In genomic region chr3:57048052-57048671, GRCh38 we compare ENCODE assay signal across 10 cellular contexts. TPM values are rescaled to one million over a fixed set of nuclear protein-coding genes. Genes with fewer than 3 reads are reported as not detected.
A peak's percentile ranks its signal among the peaks of the same experiment; 100 is the strongest.
DNase-seq lines count a peak whose midpoint lies in the region; ATAC-seq and TF ChIP-seq lines count a peak whose summit lies in the region.
"Had no signal": no experiment of that assay in that cellular context is flagged by ENCODE, and none has a peak within 500 bp of the region (broad histone marks: within the 10 kb centered on the region; RNA-seq: fewer than 3 reads in every experiment).

No MANE protein-coding gene starts in this region.

- H3K4me3 ChIP-seq in foreskin fibroblast (ENCODE audit: low read depth in 1 of 2, low read length in 2 of 2) (no peak overlapping the region), rectal smooth muscle tissue (ENCODE audit: low read length) (no peak overlapping the region), A673 (ENCODE audit: low read depth, low read length, poor library complexity, severe bottlenecking) (no peak overlapping the region)

- no TSS peak for BruUV-seq in A673 (replicated peaks; lab: Mats Ljungman, UMichigan)

- TF ChIP-seq CTCF in foreskin fibroblast (IDR thresholded peaks at IDR 0.05; ENCODE audit: low read depth, low read length) (no peak), A673 (conservative IDR thresholded peaks at IDR 0.05; ENCODE audit: low read depth, low read length) (no peak)

- no peaks in the 10 kb centered on the region for H3K9me3 ChIP-seq in A673 (ENCODE audit: low read depth, low read length, poor library complexity, severe bottlenecking)

- CTCF ChIA-PET in A673 (lab: Charles Lee) = no interaction called here

- H3K27me3 ChIP-seq in rectal smooth muscle tissue (ENCODE audit: control insufficient read depth, insufficient read depth, low read length) = no peaks in the 10 kb centered on the region
- no peaks in the 10 kb centered on the region for H3K27me3 ChIP-seq in A673 (replicated peaks; ENCODE audit: insufficient read depth, low read depth, low read length, poor library complexity)

- H3K27ac ChIP-seq in rectal smooth muscle tissue (ENCODE audit: low read depth, low read length) = peak overlapping the region; percentile 3
- no peak overlapping the region for H3K27ac ChIP-seq in A673 (ENCODE audit: low read depth, low read length, poor library complexity, severe bottlenecking)

- no peak for ATAC-seq in GM21619 (IDR thresholded peaks at IDR 0.05; ENCODE audit: unreplicated experiment)
- ATAC-seq in GM19455 (IDR thresholded peaks at IDR 0.05; ENCODE audit: unreplicated experiment) = no peak

- H3K4me1 ChIP-seq in rectal smooth muscle tissue (ENCODE audit: control insufficient read depth, insufficient read depth, low read length) (peaks cover 18% of the 10 kb centered on the region), A673 (ENCODE audit: insufficient read depth, low read length, poor library complexity, severe bottlenecking) (no peaks in the 10 kb centered on the region)

- intact Hi-C loops in A673 (cut with micrococcal nuclease; ENCODE audit: unreplicated experiment) = no loop called here

- POLR2A ChIA-PET in A673 (lab: Charles Lee; ENCODE audit: low non-redundant PET) = no interaction called here

- H3K36me3 ChIP-seq in rectal smooth muscle tissue (ENCODE audit: control insufficient read depth, insufficient read depth, low read length) (no peaks in the 10 kb centered on the region), A673 (ENCODE audit: insufficient read depth, low read length, poor library complexity, severe bottlenecking) (no peaks in the 10 kb centered on the region)

- DNase-seq in GM04503 (ENCODE audit: low read depth) = peak; percentile 78
- peak; percentile 32 for DNase-seq in NCI-H69 (lab: John Stamatoyannopoulos, UW)
- DNase-seq in foreskin fibroblast = peak; percentile 9 to 55
- DNase-seq in activated T-cell treated with anti-CD3 and anti-CD28 coated beads, Interleukin-2, amount 50 U/mL, for 1 hour = no peak
- DNase-seq in A673 (ENCODE audit: low spot score) = no peak
- DNase-seq: EL had no signal

- H3K9ac ChIP-seq in rectal smooth muscle tissue (ENCODE audit: low read length) = no peak overlapping the region

RNA-seq across cellular contexts. Expression of gene SPATA12, which starts 12.3 kb away (rescaled TPM):
- not detected in 2 replicates for total RNA-seq in A673 (2021)
- total RNA-seq: bronchial epithelial cell had no signal

Comparison
In these comparisons a context has a peak if more than half of its experiments do, and no peak if none do; other contexts are left out.
1. DNase-seq: peak in GM04503 (single experiment), NCI-H69 (single experiment) and foreskin fibroblast (2 of 2); none in activated T-cell treated with anti-CD3 and anti-CD28 coated beads, Interleukin-2, amount 50 U/mL, for 1 hour (single experiment) and A673 (single experiment).